2 cellular contexts compared by ENCODE assay signal in the genomic region with DNA sequence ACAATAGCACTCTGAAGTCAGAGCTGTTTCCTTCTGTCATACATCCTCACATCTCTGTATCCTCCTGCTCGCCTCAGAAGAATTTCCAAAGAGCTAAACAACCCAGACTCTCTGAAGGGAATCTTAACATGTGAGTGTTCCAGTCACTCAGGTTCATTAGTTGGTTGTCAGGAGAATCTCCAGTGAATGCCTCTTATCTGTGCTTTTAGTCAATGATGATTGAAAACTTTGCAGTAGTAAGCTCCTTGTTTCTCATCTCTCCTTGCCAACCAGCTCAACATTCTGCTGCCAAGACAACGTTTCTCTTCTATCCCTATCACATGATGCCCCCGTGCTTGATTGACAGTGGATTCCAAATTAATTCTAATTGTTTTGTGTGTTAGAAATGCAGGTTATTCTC.
A peak's percentile ranks its signal among the peaks of the same experiment; 100 is the strongest.
TF ChIP-seq lines count a peak whose summit lies in the region.

No MANE protein-coding gene starts in this region.

TF ChIP-seq in IMR-90, 13 proteins besides CTCF, POLR2A, EP300 and RAD21:
- no peak for TF ChIP-seq FOS (IDR thresholded peaks at IDR 0.05; ENCODE audit: low read depth, low read length)
- no peak for TF ChIP-seq NFE2L2 (IDR thresholded peaks at IDR 0.05; ENCODE audit: low read depth, low read length)

TF ChIP-seq in neural cell, 6 proteins besides CTCF, POLR2A, EP300 and RAD21:
- TF ChIP-seq MXI1 (conservative IDR thresholded peaks at IDR 0.05; ENCODE audit: poor library complexity, severe bottlenecking) (no peak), POLR2AphosphoS5 (IDR thresholded peaks at IDR 0.05) (peak; percentile 7)
- TF ChIP-seq, protein P1, sequence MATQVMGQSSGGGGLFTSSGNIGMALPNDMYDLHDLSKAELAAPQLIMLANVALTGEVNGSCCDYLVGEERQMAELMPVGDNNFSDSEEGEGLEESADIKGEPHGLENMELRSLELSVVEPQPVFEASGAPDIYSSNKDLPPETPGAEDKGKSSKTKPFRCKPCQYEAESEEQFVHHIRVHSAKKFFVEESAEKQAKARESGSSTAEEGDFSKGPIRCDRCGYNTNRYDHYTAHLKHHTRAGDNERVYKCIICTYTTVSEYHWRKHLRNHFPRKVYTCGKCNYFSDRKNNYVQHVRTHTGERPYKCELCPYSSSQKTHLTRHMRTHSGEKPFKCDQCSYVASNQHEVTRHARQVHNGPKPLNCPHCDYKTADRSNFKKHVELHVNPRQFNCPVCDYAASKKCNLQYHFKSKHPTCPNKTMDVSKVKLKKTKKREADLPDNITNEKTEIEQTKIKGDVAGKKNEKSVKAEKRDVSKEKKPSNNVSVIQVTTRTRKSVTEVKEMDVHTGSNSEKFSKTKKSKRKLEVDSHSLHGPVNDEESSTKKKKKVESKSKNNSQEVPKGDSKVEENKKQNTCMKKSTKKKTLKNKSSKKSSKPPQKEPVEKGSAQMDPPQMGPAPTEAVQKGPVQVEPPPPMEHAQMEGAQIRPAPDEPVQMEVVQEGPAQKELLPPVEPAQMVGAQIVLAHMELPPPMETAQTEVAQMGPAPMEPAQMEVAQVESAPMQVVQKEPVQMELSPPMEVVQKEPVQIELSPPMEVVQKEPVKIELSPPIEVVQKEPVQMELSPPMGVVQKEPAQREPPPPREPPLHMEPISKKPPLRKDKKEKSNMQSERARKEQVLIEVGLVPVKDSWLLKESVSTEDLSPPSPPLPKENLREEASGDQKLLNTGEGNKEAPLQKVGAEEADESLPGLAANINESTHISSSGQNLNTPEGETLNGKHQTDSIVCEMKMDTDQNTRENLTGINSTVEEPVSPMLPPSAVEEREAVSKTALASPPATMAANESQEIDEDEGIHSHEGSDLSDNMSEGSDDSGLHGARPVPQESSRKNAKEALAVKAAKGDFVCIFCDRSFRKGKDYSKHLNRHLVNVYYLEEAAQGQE (IDR thresholded peaks at IDR 0.05; ENCODE audit: borderline replicate concordance), result peak; percentile 20
